26 cellular contexts compared by ENCODE assay signal in genomic region chr20:57502331-57502700, GRCh38. TPM values are rescaled to one million over a fixed set of nuclear protein-coding genes. Genes with fewer than 3 reads are reported as not detected.
"Had no signal": no experiment of that assay in that cellular context is flagged by ENCODE, and none has a peak within 500 bp of the region (broad histone marks: within the 10 kb centered on the region; RNA-seq: fewer than 3 reads in every experiment).

No MANE protein-coding gene starts in this region.

- H3K36me3 ChIP-seq: heart left ventricle, spleen, tibial artery had no signal

- H3K4me3 ChIP-seq: coronary artery, heart left ventricle, tibial artery had no signal

- H3K4me3 Mint-ChIP-seq: nephron; stimulated activated memory B cell treated with anti-CD40 and anti-IgM and Interleukin-4, amounts not matched to agents 10 μg/mL and 1 μg/mL and 100 μg/mL, for 72 hours; stimulated activated naive CD8-positive, alpha-beta T cell treated with anti-CD3 and anti-CD28 coated beads, Interleukin-15, Interleukin-2, amounts not matched to agents 100 ng/mL and 50 ng/mL, for 24 hours had no signal

- DNase-seq: effector CD4-positive, alpha-beta T cell; foreskin melanocyte; heart left ventricle; hypothalamus; kidney glomerular epithelial cell; mammary epithelial cell; midbrain; posterior cingulate gyrus; spleen; stimulated activated CD4-positive, alpha-beta T cell treated with anti-CD3 and anti-CD28 coated beads, Interleukin-15, amount 100 ng/mL, for 24 hours; stimulated activated CD4-positive, alpha-beta T cell treated with anti-CD3 and anti-CD28 coated beads, Interleukin-1b, Interleukin-23, amount 100 ng/mL, for 48 hours; stimulated activated CD4-positive, alpha-beta T cell treated with anti-CD3 and anti-CD28 coated beads, Interleukin-4, amount 100 ng/mL, for 24 hours; tibial artery had no signal

- H3K36me3 Mint-ChIP-seq: stimulated activated memory B cell treated with anti-CD40 and anti-IgM and Interleukin-4, amounts not matched to agents 10 μg/mL and 1 μg/mL and 100 μg/mL, for 72 hours had no signal

- H3K9me3 Mint-ChIP-seq: nephron; stimulated activated memory B cell treated with anti-CD40 and anti-IgM and Interleukin-4, amounts not matched to agents 10 μg/mL and 1 μg/mL and 100 μg/mL, for 72 hours; stimulated activated naive CD8-positive, alpha-beta T cell treated with anti-CD3 and anti-CD28 coated beads, Interleukin-15, Interleukin-2, amounts not matched to agents 100 ng/mL and 50 ng/mL, for 24 hours had no signal

- H3K9me3 ChIP-seq: heart left ventricle, spleen, tibial artery had no signal

- H3K27ac ChIP-seq: coronary artery, tibial artery had no signal

- H3K4me1 ChIP-seq: tibial artery had no signal

- H3K27ac Mint-ChIP-seq: nephron; stimulated activated naive CD8-positive, alpha-beta T cell treated with anti-CD3 and anti-CD28 coated beads, Interleukin-15, Interleukin-2, amounts not matched to agents 100 ng/mL and 50 ng/mL, for 24 hours had no signal

RNA-seq across cellular contexts. Expression of gene CTCFL, which starts 22.6 kb away (rescaled TPM):
- total RNA-seq: dermis microvascular lymphatic vessel endothelial cell, glomerular endothelial cell, heart left ventricle, lower leg skin, mammary epithelial cell, omental fat pad, pulmonary artery endothelial cell, skeletal muscle tissue, temporal lobe, ureter had no signal
- polyA plus RNA-seq: esophagus, heart left ventricle, mammary epithelial cell had no signal

RNA-seq across cellular contexts. Expression of gene PCK1, which starts 58.6 kb away (rescaled TPM):
- total RNA-seq: dermis microvascular lymphatic vessel endothelial cell, glomerular endothelial cell, mammary epithelial cell, pulmonary artery endothelial cell had no signal
- polyA plus RNA-seq: mammary epithelial cell had no signal
